In the genomic region with DNA sequence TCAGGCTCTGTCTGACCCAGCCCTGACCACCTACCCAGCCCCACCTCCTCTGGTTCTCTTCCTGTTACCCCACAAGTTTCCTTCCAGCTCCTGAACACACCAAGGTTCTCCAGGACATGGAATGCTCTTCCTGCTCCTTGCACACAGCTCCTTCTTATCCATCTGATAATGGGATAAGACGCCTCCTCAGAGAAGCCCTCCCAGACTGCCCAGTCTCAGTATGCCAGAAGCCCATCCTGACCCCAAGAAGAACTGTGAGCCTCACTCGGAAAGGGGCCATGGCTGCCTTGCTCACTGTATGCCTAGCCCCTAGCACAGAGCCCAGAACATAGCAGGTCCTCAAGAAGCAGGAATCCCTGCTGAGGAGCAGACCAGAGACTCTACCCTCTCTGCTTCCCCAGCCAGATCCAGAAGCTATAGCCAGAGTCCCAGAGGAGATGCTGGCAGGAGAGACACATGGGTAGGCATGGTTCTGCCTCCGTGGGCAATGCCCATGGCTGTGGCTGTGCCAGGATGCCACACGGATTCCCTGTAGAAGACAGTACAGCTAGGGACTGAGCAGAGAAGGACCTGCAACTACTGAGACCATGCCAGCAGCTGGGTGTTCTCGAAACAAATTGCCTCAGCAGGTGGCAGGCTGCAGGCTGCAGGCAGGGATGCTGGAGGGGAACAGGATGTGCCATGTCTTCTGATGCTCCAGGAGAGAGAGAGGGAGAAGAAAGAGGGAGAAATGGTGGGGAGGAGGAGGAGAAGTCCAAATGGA, we compare ENCODE assay signal across 25 cellular contexts.
DNase-seq lines count a peak whose midpoint lies in the region; ATAC-seq, FAIRE-seq and TF ChIP-seq lines count a peak whose summit lies in the region.
"Had no signal": no experiment of that assay in that cellular context is flagged by ENCODE, and none has a peak within 500 bp of the region (broad histone marks: within the 10 kb centered on the region; RNA-seq: fewer than 3 reads in every experiment).

No MANE protein-coding gene starts in this region.

- CTCF ChIA-PET in K562 (lab: Yijun Ruan, JAX; ENCODE audit: low intra/inter-chr PET ratio), result no interaction called here

- H3K27me3 ChIP-seq in K562 (ENCODE audit: control insufficient read depth in 2 of 2, insufficient read depth in 2 of 2, low read length in 2 of 2) (peaks cover 9 to 42% of the 10 kb centered on the region in 2 experiments; a peak in 4 of 5 replicates), body of pancreas (no peaks in the 10 kb centered on the region)
- H3K27me3 ChIP-seq: BE2C had no signal

- ATAC-seq in K562, result no peak
- ATAC-seq in GM18517 (IDR thresholded peaks at IDR 0.05; ENCODE audit: unreplicated experiment), result no peak
- ATAC-seq in body of pancreas, result no peak
- ATAC-seq: HepG2 had no signal

- TF ChIP-seq CTCF in K562 (IDR thresholded peaks at IDR 0.05 in 2 of 3, conservative IDR thresholded peaks at IDR 0.05 in 1 of 3; ENCODE audit: insufficient read depth in 2 of 3, low read depth in 1 of 3, low read length in 3 of 3) (no peak), body of pancreas (IDR thresholded peaks at IDR 0.05) (no peak)

- H3K9me1 ChIP-seq in K562 (ENCODE audit: control insufficient read depth, insufficient read depth, low read length), result no peaks in the 10 kb centered on the region

- H4K20me1 ChIP-seq in K562 (replicated peaks; ENCODE audit: control insufficient read depth, insufficient read depth, low read length), result peaks cover 7% of the 10 kb centered on the region

- FAIRE-seq in K562 (lab: Jason Lieb, UNC), result no peak
- FAIRE-seq: GM12892, HepG2 had no signal

- H3K9me3 ChIP-seq in K562 (replicated peaks; ENCODE audit: control insufficient read depth, insufficient read depth, low read depth, low read length) (no peaks in the 10 kb centered on the region), body of pancreas (no peaks in the 10 kb centered on the region)
- H3K9me3 ChIP-seq: BE2C had no signal

- H3K36me3 ChIP-seq in K562 (ENCODE audit: control insufficient read depth, insufficient read depth, low read length), result no peaks in the 10 kb centered on the region
- H3K36me3 ChIP-seq in body of pancreas (replicated peaks in 1 of 2; ENCODE audit: insufficient read depth in 1 of 2, low read depth in 2 of 2), result no peaks in the 10 kb centered on the region
- H3K36me3 ChIP-seq: BE2C had no signal

- no peaks in the 10 kb centered on the region for H3K79me2 ChIP-seq in K562 (ENCODE audit: control insufficient read depth, insufficient read depth, low read length)

- peak in 2 of 3 experiments; percentile 53 to 67 for DNase-seq in NCI-H1417 (lab: John Stamatoyannopoulos, UW)
- DNase-seq in NCI-H1417 treated with DMSO at 0.1 percent for 48 hours (lab: John Stamatoyannopoulos, UW), result no peak
- DNase-seq in G401 (ENCODE audit: low spot score), result peak; percentile 18
- no peak for DNase-seq in K562 (ENCODE audit: extremely low read depth in 1 of 4, low spot score in 3 of 4)
- peak in 8 of 10 donors; percentile 56 to 95 (median 74) for DNase-seq in posterior cingulate gyrus
- no peak for DNase-seq in body of pancreas
- DNase-seq: BE2C; Calu3; CD8-positive, alpha-beta memory T cell; DMS79 treated with DMSO at 0.1 percent for 48 hours; GM23248; H7; Kasumi-1; NCI-H1092 treated with DMSO at 0.1 percent for 48 hours; NCI-H1694 treated with DMSO at 0.1 percent for 48 hours; NCI-H2227 treated with DMSO at 0.1 percent for 48 hours; NCI-H510A treated with DMSO at 0.1 percent for 48 hours; NCI-H774; RPMI8226; SHP77 treated with DMSO at 0.1 percent for 48 hours had no signal

- no peak for TF ChIP-seq EP300 in K562 (IDR thresholded peaks at IDR 0.05; ENCODE audit: low read length)

- POLR2A ChIA-PET in K562 (lab: Yijun Ruan, JAX), result interaction anchor here (1.7 kb wide), 1 partner anchor 8 kb away, joined by 4 read pairs; no protein-coding TSS in a partner anchor

- intact Hi-C loops in K562 (cut with micrococcal nuclease), result no loop called here
- intact Hi-C loops in posterior cingulate gyrus (cut with DNase I), result no loop called here
- intact Hi-C loops in body of pancreas (cut with DNase I), result no loop called here

- H3K4me3 ChIP-seq in K562 (no peak overlapping the region), body of pancreas (no peak overlapping the region)
- H3K4me3 ChIP-seq: GM23248, SK-N-MC had no signal

- no peak overlapping the region for H2AFZ ChIP-seq in K562 (ENCODE audit: low read depth, low read length)
- H2AFZ ChIP-seq: GM23248 had no signal

- H3K4me1 ChIP-seq in K562 (replicated peaks in 1 of 2; ENCODE audit: control insufficient read depth in 2 of 2, insufficient read depth in 2 of 2, low read length in 2 of 2) (peaks cover 0 to 6% of the 10 kb centered on the region in 2 experiments; a peak in 1 of 5 replicates), body of pancreas (no peaks in the 10 kb centered on the region)
- H3K4me1 ChIP-seq: BE2C had no signal

- H3K27ac ChIP-seq in K562 (ENCODE audit: extremely low read depth, low read depth, low read length) (no peak overlapping the region), body of pancreas (no peak overlapping the region)
- H3K27ac ChIP-seq: 22Rv1, GM23248, SK-N-MC had no signal

- no peak for TF ChIP-seq POLR2A in K562 (conservative IDR thresholded peaks at IDR 0.05)
- no peak for TF ChIP-seq POLR2A in body of pancreas (IDR thresholded peaks at IDR 0.05)

- TF ChIP-seq RAD21 in K562 (CRISPR knock-in tag; conservative IDR thresholded peaks at IDR 0.05 in 1 of 2, IDR thresholded peaks at IDR 0.05 in 1 of 2), result no peak

- in situ Hi-C loops in G401 (cut with HindIII; ENCODE audit: low sequenced_read_pairs) (no loop called here), K562 (cut with MboI) (no loop called here)

- no peak overlapping the region for H3K4me2 ChIP-seq in K562 (ENCODE audit: insufficient read depth, low read length)

- no peak overlapping the region for H3K9ac ChIP-seq in K562 (ENCODE audit: insufficient read depth in 1 of 2, low read depth in 2 of 2, low read length in 2 of 2)
- H3K9ac ChIP-seq: GM23248 had no signal

- 3% methylated on average over 5 of the region's 5 CpGs for WGBS in K562 (ENCODE audit: insufficient coverage, low coverage, missing lambda C conversion rate)
- WGBS in body of pancreas, 2 donors, result 43 to 50% methylated on average over 4 to 5 of the region's 5 CpGs

- BruUV-seq in K562 (replicated peaks; lab: Mats Ljungman, UMichigan), result no TSS peak

TF ChIP-seq in K562, 482 proteins besides CTCF, POLR2A, EP300 and RAD21:
- no peak for TF ChIP-seq ZNF212 (CRISPR knock-in tag; IDR thresholded peaks at IDR 0.05)
- TF ChIP-seq ZFP36 (IDR thresholded peaks at IDR 0.05; ENCODE audit: low read depth, low read length, partially characterized antibody), result peak; percentile 90

Comparison
In these comparisons a context has a peak if more than half of its experiments do, and no peak if none do; other contexts are left out.
1. DNase-seq: peak in NCI-H1417 (2 of 3), G401 (single experiment) and posterior cingulate gyrus (8 of 10); none in NCI-H1417 treated with DMSO at 0.1 percent for 48 hours (single experiment), K562 (0 of 4) and body of pancreas (0 of 4).